Comparison of ENCODE assay signal across 1 cellular context in the genomic region with DNA sequence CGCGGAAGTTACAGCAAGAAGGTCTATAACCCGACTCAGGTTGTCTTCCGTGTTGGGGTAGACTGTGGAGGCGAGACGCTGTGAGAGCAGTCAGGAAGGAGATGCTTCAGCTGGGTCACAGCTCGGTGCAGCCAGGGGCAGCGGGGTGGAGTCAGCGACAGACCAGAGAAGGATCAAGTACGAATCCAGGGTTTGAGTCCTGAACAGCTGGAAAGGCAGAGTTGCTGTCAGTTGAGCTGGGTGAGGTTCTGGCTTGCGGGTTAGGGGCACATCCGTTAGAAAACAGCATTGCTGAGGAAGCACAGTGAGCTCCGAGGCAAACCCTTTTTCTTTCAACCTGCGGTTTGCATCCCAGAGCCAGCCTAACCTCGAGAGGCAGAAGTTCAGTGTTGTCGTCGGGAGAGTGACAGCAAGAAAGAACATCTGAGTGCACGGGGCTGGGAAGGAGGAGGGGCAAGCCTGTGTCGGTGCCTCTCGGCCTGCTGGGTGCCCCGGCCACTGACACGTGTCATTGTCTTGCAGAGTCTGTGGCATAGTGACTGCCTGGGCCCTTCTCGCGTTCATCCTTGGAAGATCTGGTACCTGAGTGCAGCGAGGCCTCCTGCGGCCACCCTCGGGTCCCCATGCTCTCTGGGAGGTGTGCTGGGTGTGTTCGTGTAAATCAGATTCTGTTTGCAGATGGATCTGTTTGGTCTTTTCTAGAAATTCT.
TF ChIP-seq lines count a peak whose summit lies in the region.

No MANE protein-coding gene starts in this region.

TF ChIP-seq in HepG2, 621 proteins besides CTCF, POLR2A, EP300 and RAD21 (continues in another document):
- no peak for TF ChIP-seq ZNF17 (CRISPR knock-in tag; IDR thresholded peaks at IDR 0.05)
- no peak for TF ChIP-seq TOPORS (CRISPR knock-in tag; IDR thresholded peaks at IDR 0.05)
- TF ChIP-seq, protein P1, sequence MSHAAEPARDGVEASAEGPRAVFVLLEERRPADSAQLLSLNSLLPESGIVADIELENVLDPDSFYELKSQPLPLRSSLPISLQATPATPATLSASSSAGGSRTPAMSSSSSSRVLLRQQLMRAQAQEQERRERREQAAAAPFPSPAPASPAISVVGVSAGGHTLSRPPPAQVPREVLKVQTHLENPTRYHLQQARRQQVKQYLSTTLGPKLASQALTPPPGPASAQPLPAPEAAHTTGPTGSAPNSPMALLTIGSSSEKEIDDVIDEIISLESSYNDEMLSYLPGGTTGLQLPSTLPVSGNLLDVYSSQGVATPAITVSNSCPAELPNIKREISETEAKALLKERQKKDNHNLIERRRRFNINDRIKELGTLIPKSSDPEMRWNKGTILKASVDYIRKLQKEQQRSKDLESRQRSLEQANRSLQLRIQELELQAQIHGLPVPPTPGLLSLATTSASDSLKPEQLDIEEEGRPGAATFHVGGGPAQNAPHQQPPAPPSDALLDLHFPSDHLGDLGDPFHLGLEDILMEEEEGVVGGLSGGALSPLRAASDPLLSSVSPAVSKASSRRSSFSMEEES (CRISPR knock-in tag; IDR thresholded peaks at IDR 0.05) = no peak
- TF ChIP-seq, protein P2, sequence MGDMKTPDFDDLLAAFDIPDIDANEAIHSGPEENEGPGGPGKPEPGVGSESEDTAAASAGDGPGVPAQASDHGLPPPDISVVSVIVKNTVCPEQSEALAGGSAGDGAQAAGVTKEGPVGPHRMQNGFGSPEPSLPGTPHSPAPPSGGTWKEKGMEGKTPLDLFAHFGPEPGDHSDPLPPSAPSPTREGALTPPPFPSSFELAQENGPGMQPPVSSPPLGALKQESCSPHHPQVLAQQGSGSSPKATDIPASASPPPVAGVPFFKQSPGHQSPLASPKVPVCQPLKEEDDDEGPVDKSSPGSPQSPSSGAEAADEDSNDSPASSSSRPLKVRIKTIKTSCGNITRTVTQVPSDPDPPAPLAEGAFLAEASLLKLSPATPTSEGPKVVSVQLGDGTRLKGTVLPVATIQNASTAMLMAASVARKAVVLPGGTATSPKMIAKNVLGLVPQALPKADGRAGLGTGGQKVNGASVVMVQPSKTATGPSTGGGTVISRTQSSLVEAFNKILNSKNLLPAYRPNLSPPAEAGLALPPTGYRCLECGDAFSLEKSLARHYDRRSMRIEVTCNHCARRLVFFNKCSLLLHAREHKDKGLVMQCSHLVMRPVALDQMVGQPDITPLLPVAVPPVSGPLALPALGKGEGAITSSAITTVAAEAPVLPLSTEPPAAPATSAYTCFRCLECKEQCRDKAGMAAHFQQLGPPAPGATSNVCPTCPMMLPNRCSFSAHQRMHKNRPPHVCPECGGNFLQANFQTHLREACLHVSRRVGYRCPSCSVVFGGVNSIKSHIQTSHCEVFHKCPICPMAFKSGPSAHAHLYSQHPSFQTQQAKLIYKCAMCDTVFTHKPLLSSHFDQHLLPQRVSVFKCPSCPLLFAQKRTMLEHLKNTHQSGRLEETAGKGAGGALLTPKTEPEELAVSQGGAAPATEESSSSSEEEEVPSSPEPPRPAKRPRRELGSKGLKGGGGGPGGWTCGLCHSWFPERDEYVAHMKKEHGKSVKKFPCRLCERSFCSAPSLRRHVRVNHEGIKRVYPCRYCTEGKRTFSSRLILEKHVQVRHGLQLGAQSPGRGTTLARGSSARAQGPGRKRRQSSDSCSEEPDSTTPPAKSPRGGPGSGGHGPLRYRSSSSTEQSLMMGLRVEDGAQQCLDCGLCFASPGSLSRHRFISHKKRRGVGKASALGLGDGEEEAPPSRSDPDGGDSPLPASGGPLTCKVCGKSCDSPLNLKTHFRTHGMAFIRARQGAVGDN (CRISPR knock-in tag; IDR thresholded peaks at IDR 0.05) = peak; percentile 65
- no peak for TF ChIP-seq MZF1 (CRISPR knock-in tag; IDR thresholded peaks at IDR 0.05; ENCODE audit: borderline replicate concordance)
- TF ChIP-seq, protein P3, sequence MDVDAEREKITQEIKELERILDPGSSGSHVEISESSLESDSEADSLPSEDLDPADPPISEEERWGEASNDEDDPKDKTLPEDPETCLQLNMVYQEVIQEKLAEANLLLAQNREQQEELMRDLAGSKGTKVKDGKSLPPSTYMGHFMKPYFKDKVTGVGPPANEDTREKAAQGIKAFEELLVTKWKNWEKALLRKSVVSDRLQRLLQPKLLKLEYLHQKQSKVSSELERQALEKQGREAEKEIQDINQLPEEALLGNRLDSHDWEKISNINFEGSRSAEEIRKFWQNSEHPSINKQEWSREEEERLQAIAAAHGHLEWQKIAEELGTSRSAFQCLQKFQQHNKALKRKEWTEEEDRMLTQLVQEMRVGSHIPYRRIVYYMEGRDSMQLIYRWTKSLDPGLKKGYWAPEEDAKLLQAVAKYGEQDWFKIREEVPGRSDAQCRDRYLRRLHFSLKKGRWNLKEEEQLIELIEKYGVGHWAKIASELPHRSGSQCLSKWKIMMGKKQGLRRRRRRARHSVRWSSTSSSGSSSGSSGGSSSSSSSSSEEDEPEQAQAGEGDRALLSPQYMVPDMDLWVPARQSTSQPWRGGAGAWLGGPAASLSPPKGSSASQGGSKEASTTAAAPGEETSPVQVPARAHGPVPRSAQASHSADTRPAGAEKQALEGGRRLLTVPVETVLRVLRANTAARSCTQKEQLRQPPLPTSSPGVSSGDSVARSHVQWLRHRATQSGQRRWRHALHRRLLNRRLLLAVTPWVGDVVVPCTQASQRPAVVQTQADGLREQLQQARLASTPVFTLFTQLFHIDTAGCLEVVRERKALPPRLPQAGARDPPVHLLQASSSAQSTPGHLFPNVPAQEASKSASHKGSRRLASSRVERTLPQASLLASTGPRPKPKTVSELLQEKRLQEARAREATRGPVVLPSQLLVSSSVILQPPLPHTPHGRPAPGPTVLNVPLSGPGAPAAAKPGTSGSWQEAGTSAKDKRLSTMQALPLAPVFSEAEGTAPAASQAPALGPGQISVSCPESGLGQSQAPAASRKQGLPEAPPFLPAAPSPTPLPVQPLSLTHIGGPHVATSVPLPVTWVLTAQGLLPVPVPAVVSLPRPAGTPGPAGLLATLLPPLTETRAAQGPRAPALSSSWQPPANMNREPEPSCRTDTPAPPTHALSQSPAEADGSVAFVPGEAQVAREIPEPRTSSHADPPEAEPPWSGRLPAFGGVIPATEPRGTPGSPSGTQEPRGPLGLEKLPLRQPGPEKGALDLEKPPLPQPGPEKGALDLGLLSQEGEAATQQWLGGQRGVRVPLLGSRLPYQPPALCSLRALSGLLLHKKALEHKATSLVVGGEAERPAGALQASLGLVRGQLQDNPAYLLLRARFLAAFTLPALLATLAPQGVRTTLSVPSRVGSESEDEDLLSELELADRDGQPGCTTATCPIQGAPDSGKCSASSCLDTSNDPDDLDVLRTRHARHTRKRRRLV (CRISPR knock-in tag; IDR thresholded peaks at IDR 0.05) = no peak
- TF ChIP-seq ZNF720 (CRISPR knock-in tag; IDR thresholded peaks at IDR 0.05) = no peak
- TF ChIP-seq, protein P4, sequence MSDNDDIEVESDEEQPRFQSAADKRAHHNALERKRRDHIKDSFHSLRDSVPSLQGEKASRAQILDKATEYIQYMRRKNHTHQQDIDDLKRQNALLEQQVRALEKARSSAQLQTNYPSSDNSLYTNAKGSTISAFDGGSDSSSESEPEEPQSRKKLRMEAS (IDR thresholded peaks at IDR 0.05) = peak; percentile 68
- no peak for TF ChIP-seq CHD4 (IDR thresholded peaks at IDR 0.05; ENCODE audit: borderline replicate concordance, low read length)
- 0 out of 2 replicates have a peak, but pooled peaks have one; percentile 14 for TF ChIP-seq ZNF768 (CRISPR knock-in tag; IDR thresholded peaks at IDR 0.05)
- TF ChIP-seq RFXAP (CRISPR knock-in tag; IDR thresholded peaks at IDR 0.05; ENCODE audit: borderline replicate concordance) = no peak
- TF ChIP-seq ZNF546 (CRISPR knock-in tag; conservative IDR thresholded peaks at IDR 0.05) = 0 out of 2 replicates have a peak, but pooled peaks have one; percentile 32
- no peak for TF ChIP-seq ZC3H4 (CRISPR knock-in tag; IDR thresholded peaks at IDR 0.05; ENCODE audit: borderline replicate concordance)
- no peak for TF ChIP-seq CCAR2 (optimal IDR thresholded peaks at IDR 0.05; ENCODE audit: low read depth, low read length)
- TF ChIP-seq CREB1 (IDR thresholded peaks at IDR 0.05) = no peak
- no peak for TF ChIP-seq CREB1 (CRISPR knock-in tag; IDR thresholded peaks at IDR 0.05)
- TF ChIP-seq, protein P5, sequence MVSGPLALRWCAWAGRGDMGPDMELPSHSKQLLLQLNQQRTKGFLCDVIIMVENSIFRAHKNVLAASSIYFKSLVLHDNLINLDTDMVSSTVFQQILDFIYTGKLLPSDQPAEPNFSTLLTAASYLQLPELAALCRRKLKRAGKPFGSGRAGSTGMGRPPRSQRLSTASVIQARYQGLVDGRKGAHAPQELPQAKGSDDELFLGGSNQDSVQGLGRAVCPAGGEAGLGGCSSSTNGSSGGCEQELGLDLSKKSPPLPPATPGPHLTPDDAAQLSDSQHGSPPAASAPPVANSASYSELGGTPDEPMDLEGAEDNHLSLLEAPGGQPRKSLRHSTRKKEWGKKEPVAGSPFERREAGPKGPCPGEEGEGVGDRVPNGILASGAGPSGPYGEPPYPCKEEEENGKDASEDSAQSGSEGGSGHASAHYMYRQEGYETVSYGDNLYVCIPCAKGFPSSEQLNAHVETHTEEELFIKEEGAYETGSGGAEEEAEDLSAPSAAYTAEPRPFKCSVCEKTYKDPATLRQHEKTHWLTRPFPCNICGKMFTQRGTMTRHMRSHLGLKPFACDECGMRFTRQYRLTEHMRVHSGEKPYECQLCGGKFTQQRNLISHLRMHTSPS (CRISPR knock-in tag; IDR thresholded peaks at IDR 0.05; ENCODE audit: low read depth) = 0 out of 2 replicates have a peak, but pooled peaks have one; percentile 23
- no peak for TF ChIP-seq ISL2 (CRISPR knock-in tag; IDR thresholded peaks at IDR 0.05)
- TF ChIP-seq, protein P6, sequence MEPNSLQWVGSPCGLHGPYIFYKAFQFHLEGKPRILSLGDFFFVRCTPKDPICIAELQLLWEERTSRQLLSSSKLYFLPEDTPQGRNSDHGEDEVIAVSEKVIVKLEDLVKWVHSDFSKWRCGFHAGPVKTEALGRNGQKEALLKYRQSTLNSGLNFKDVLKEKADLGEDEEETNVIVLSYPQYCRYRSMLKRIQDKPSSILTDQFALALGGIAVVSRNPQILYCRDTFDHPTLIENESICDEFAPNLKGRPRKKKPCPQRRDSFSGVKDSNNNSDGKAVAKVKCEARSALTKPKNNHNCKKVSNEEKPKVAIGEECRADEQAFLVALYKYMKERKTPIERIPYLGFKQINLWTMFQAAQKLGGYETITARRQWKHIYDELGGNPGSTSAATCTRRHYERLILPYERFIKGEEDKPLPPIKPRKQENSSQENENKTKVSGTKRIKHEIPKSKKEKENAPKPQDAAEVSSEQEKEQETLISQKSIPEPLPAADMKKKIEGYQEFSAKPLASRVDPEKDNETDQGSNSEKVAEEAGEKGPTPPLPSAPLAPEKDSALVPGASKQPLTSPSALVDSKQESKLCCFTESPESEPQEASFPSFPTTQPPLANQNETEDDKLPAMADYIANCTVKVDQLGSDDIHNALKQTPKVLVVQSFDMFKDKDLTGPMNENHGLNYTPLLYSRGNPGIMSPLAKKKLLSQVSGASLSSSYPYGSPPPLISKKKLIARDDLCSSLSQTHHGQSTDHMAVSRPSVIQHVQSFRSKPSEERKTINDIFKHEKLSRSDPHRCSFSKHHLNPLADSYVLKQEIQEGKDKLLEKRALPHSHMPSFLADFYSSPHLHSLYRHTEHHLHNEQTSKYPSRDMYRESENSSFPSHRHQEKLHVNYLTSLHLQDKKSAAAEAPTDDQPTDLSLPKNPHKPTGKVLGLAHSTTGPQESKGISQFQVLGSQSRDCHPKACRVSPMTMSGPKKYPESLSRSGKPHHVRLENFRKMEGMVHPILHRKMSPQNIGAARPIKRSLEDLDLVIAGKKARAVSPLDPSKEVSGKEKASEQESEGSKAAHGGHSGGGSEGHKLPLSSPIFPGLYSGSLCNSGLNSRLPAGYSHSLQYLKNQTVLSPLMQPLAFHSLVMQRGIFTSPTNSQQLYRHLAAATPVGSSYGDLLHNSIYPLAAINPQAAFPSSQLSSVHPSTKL (CRISPR knock-in tag; IDR thresholded peaks at IDR 0.05) = 0 out of 2 replicates have a peak, but pooled peaks have one; percentile 21
- TF ChIP-seq, protein P7, sequence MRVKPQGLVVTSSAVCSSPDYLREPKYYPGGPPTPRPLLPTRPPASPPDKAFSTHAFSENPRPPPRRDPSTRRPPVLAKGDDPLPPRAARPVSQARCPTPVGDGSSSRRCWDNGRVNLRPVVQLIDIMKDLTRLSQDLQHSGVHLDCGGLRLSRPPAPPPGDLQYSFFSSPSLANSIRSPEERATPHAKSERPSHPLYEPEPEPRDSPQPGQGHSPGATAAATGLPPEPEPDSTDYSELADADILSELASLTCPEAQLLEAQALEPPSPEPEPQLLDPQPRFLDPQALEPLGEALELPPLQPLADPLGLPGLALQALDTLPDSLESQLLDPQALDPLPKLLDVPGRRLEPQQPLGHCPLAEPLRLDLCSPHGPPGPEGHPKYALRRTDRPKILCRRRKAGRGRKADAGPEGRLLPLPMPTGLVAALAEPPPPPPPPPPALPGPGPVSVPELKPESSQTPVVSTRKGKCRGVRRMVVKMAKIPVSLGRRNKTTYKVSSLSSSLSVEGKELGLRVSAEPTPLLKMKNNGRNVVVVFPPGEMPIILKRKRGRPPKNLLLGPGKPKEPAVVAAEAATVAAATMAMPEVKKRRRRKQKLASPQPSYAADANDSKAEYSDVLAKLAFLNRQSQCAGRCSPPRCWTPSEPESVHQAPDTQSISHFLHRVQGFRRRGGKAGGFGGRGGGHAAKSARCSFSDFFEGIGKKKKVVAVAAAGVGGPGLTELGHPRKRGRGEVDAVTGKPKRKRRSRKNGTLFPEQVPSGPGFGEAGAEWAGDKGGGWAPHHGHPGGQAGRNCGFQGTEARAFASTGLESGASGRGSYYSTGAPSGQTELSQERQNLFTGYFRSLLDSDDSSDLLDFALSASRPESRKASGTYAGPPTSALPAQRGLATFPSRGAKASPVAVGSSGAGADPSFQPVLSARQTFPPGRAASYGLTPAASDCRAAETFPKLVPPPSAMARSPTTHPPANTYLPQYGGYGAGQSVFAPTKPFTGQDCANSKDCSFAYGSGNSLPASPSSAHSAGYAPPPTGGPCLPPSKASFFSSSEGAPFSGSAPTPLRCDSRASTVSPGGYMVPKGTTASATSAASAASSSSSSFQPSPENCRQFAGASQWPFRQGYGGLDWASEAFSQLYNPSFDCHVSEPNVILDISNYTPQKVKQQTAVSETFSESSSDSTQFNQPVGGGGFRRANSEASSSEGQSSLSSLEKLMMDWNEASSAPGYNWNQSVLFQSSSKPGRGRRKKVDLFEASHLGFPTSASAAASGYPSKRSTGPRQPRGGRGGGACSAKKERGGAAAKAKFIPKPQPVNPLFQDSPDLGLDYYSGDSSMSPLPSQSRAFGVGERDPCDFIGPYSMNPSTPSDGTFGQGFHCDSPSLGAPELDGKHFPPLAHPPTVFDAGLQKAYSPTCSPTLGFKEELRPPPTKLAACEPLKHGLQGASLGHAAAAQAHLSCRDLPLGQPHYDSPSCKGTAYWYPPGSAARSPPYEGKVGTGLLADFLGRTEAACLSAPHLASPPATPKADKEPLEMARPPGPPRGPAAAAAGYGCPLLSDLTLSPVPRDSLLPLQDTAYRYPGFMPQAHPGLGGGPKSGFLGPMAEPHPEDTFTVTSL (CRISPR knock-in tag; IDR thresholded peaks at IDR 0.05; ENCODE audit: borderline replicate concordance) = no peak
- no peak for TF ChIP-seq ZNF879 (CRISPR knock-in tag; IDR thresholded peaks at IDR 0.05)
- TF ChIP-seq HDAC1 (CRISPR knock-in tag; IDR thresholded peaks at IDR 0.05) = 0 out of 2 replicates have a peak, but pooled peaks have one; percentile 42
- TF ChIP-seq ZNF792 (CRISPR knock-in tag; IDR thresholded peaks at IDR 0.05) = no peak
- no peak for TF ChIP-seq ZNF230 (CRISPR knock-in tag; IDR thresholded peaks at IDR 0.05)
- TF ChIP-seq ZNF780A (CRISPR knock-in tag; IDR thresholded peaks at IDR 0.05) = no peak
- no peak for TF ChIP-seq CENPT (CRISPR knock-in tag; IDR thresholded peaks at IDR 0.05; ENCODE audit: low read depth)
- TF ChIP-seq POLR2AphosphoS2 (IDR thresholded peaks at IDR 0.05; ENCODE audit: low read depth, low read length) = no peak
- TF ChIP-seq CBX1 (IDR thresholded peaks at IDR 0.05; ENCODE audit: low read depth) = no peak
- no peak for TF ChIP-seq SOX6 (IDR thresholded peaks at IDR 0.05)
- 0 out of 2 replicates have a peak, but pooled peaks have one; percentile 15 for TF ChIP-seq SOX6 (CRISPR knock-in tag; IDR thresholded peaks at IDR 0.05)
- peak; percentile 67; the same call in 1 of the 2 replicates for TF ChIP-seq ZNF619 (CRISPR knock-in tag; IDR thresholded peaks at IDR 0.05)
- peak; percentile 38; the same call in 1 of the 2 replicates for TF ChIP-seq HIVEP1 (CRISPR knock-in tag; IDR thresholded peaks at IDR 0.05)
